26 cellular contexts compared by ENCODE assay signal in genomic region chr2:36886664-36887063, GRCh38.
DNase-seq lines count a peak whose midpoint lies in the region; ATAC-seq, FAIRE-seq and TF ChIP-seq lines count a peak whose summit lies in the region.
"Had no signal": no experiment of that assay in that cellular context is flagged by ENCODE, and none has a peak within 500 bp of the region (broad histone marks: within the 10 kb centered on the region; RNA-seq: fewer than 3 reads in every experiment).

No MANE protein-coding gene starts in this region.

- no peaks in the 10 kb centered on the region for H3F3A ChIP-seq in GM23338 (replicated peaks; ENCODE audit: low read depth)

- no peak overlapping the region for H2AFZ ChIP-seq in GM23338
- no peak overlapping the region for H2AFZ ChIP-seq in astrocyte (ENCODE audit: low read depth, low read length)

- peak; percentile 6 for DNase-seq in AG20443 (ENCODE audit: low spot score)
- DNase-seq in GM23338 (ENCODE audit: low spot score): no peak
- DNase-seq in astrocyte (ENCODE audit: low read depth): peak; percentile 4
- DNase-seq in fibroblast of peridontal ligament (ENCODE audit: extremely low read depth): peak; percentile 75
- DNase-seq in osteocyte (ENCODE audit: extremely low spot score, unreplicated experiment): no peak
- DNase-seq in stimulated activated naive CD4-positive, alpha-beta T cell treated with Interleukin-2 at 50 U/mL for 16 hours (lab: John Stamatoyannopoulos, UW): no peak
- no peak for DNase-seq in activated CD4-positive, alpha-beta T cell treated with anti-CD3 and anti-CD28 coated beads, Interleukin-2, amount 50 U/mL, for 1 hour
- DNase-seq: C1 segment of cervical spinal cord; CD8-positive, alpha-beta memory T cell; DMS79 treated with DMSO at 0.1 percent for 48 hours; GF-D8; Kasumi-1; MG63; NCI-H1092 treated with DMSO at 0.1 percent for 48 hours; NCI-H2081; NCI-H510A; NCI-H748 treated with DMSO at 0.1 percent for 48 hours; NK-92 treated with Interleukin-12 subunit alpha and Interleukin-12 subunit beta, amount 100 ng/mL, for 24 hours; Peyer's patch had no signal

- H3K9ac ChIP-seq in astrocyte (ENCODE audit: low read length): no peak overlapping the region

- H3K4me3 ChIP-seq in GM23338: no peak overlapping the region
- no peak overlapping the region for H3K4me3 ChIP-seq in astrocyte (ENCODE audit: insufficient read depth, low read depth, low read length)
- H3K4me3 ChIP-seq: GM12878, MG63, Peyer's patch, SK-N-MC had no signal

- no peaks in the 10 kb centered on the region for H3K79me2 ChIP-seq in GM23338 (replicated peaks; ENCODE audit: insufficient read depth)
- H3K79me2 ChIP-seq in astrocyte (ENCODE audit: insufficient read depth, low read length): no peaks in the 10 kb centered on the region

- peak overlapping the region; percentile 25; the same call in 1 of the 2 replicates for H3K27ac Mint-ChIP-seq in GM23338
- no peak overlapping the region for H3K27ac Mint-ChIP-seq in astrocyte (ENCODE audit: unreplicated experiment)
- no peak overlapping the region for H3K27ac Mint-ChIP-seq in osteocyte (ENCODE audit: unreplicated experiment)

- no peaks in the 10 kb centered on the region for H3K9me3 ChIP-seq in astrocyte (ENCODE audit: insufficient read depth, low read depth, low read length)
- H3K9me3 ChIP-seq: MG63, Peyer's patch had no signal

- H3K27me3 ChIP-seq in GM23338 (ENCODE audit: insufficient read depth): no peaks in the 10 kb centered on the region
- H3K27me3 ChIP-seq in astrocyte (ENCODE audit: insufficient read depth, low read length): no peaks in the 10 kb centered on the region
- H3K27me3 ChIP-seq: MG63, Peyer's patch had no signal

- H3K4me2 ChIP-seq in GM23338: no peak overlapping the region
- H3K4me2 ChIP-seq in astrocyte (ENCODE audit: low read length): no peak overlapping the region

- H3K36me3 Mint-ChIP-seq in GM23338 (ENCODE audit: low read depth): no peaks in the 10 kb centered on the region; the same call in 2 of the 3 replicates
- no peaks in the 10 kb centered on the region for H3K36me3 Mint-ChIP-seq in astrocyte (ENCODE audit: low read depth, unreplicated experiment)
- H3K36me3 Mint-ChIP-seq in osteocyte (ENCODE audit: unreplicated experiment): peaks cover 11% of the 10 kb centered on the region

- H3K9me3 Mint-ChIP-seq in GM23338 (no peaks in the 10 kb centered on the region), astrocyte (ENCODE audit: unreplicated experiment) (no peaks in the 10 kb centered on the region), osteocyte (ENCODE audit: unreplicated experiment) (no peaks in the 10 kb centered on the region)
- H3K9me3 Mint-ChIP-seq: CD8-positive, alpha-beta memory T cell had no signal

- H3K36me3 ChIP-seq in GM23338 (ENCODE audit: insufficient read depth): no peaks in the 10 kb centered on the region
- peaks cover 12% of the 10 kb centered on the region for H3K36me3 ChIP-seq in astrocyte (ENCODE audit: insufficient read depth, low read length)

- no peak overlapping the region for H3K4me3 Mint-ChIP-seq in GM23338
- H3K4me3 Mint-ChIP-seq in astrocyte (ENCODE audit: unreplicated experiment): no peak overlapping the region
- H3K4me3 Mint-ChIP-seq in osteocyte (ENCODE audit: unreplicated experiment): no peak overlapping the region
- H3K4me3 Mint-ChIP-seq: CD8-positive, alpha-beta memory T cell had no signal

- H3K4me1 Mint-ChIP-seq in GM23338 (no peaks in the 10 kb centered on the region), astrocyte (ENCODE audit: low read depth, unreplicated experiment) (peaks cover 7% of the 10 kb centered on the region), osteocyte (ENCODE audit: unreplicated experiment) (peaks cover 16% of the 10 kb centered on the region)

- H3K9me2 ChIP-seq in GM23338 (ENCODE audit: insufficient read depth): no peaks in the 10 kb centered on the region

- ATAC-seq in GM23338 (no peak), HG02870 (IDR thresholded peaks at IDR 0.05; ENCODE audit: unreplicated experiment) (no peak)
- ATAC-seq: GM12878, Right ventricle myocardium inferior had no signal

- no peak overlapping the region; the same call in 1 of the 2 replicates for H3K27ac ChIP-seq in GM23338 (ENCODE audit: low read depth)
- H3K27ac ChIP-seq in astrocyte (ENCODE audit: low read depth, low read length): no peak overlapping the region
- H3K27ac ChIP-seq: Peyer's patch, SK-N-MC had no signal

- no peak for FAIRE-seq in astrocyte (lab: Jason Lieb, UNC)
- FAIRE-seq: A204.1, D721Med, GM12878, GM19239 had no signal

- TF ChIP-seq CTCF in GM23338 (conservative IDR thresholded peaks at IDR 0.05; ENCODE audit: low read depth in 2 of 2): no peak
- no peak for TF ChIP-seq CTCF in astrocyte (IDR thresholded peaks at IDR 0.05; ENCODE audit: insufficient read depth, low read depth, low read length)
- no peak for TF ChIP-seq CTCF in osteocyte (IDR thresholded peaks at IDR 0.05)

- no peaks in the 10 kb centered on the region for H3K27me3 Mint-ChIP-seq in GM23338 (ENCODE audit: insufficient read depth, low read depth, poor library complexity)
- no peaks in the 10 kb centered on the region for H3K27me3 Mint-ChIP-seq in astrocyte (ENCODE audit: low read depth, unreplicated experiment)
- no peaks in the 10 kb centered on the region for H3K27me3 Mint-ChIP-seq in osteocyte (ENCODE audit: unreplicated experiment)
- H3K27me3 Mint-ChIP-seq: CD8-positive, alpha-beta memory T cell had no signal

- H4K20me1 ChIP-seq in GM23338 (replicated peaks; ENCODE audit: insufficient read depth) (no peaks in the 10 kb centered on the region; the same call in 1 of the 2 replicates), astrocyte (ENCODE audit: insufficient read depth, low read length) (no peaks in the 10 kb centered on the region)

- H3K4me1 ChIP-seq in GM23338 (ENCODE audit: insufficient read depth) (no peaks in the 10 kb centered on the region), astrocyte (ENCODE audit: insufficient read depth, low read length) (peaks cover 4% of the 10 kb centered on the region)
- H3K4me1 ChIP-seq: Peyer's patch had no signal

TF ChIP-seq in GM23338, 12 proteins besides CTCF, POLR2A, EP300 and RAD21:
- TF ChIP-seq STAT1 (IDR thresholded peaks at IDR 0.05; ENCODE audit: unreplicated experiment): no peak
- no peak for TF ChIP-seq REST (IDR thresholded peaks at IDR 0.05; ENCODE audit: unreplicated experiment)
- no peak for TF ChIP-seq POLR2AphosphoS5 (IDR thresholded peaks at IDR 0.05; ENCODE audit: low read depth)
- no peak for TF ChIP-seq ZNF114 (CRISPR knock-in tag; IDR thresholded peaks at IDR 0.05)
- no peak for TF ChIP-seq CREB1 (CRISPR knock-in tag; IDR thresholded peaks at IDR 0.05; ENCODE audit: low read depth)
- TF ChIP-seq ETS1 (IDR thresholded peaks at IDR 0.05): no peak
- no peak for TF ChIP-seq JUNB (IDR thresholded peaks at IDR 0.05; ENCODE audit: unreplicated experiment)
- no peak for TF ChIP-seq EZH2phosphoT487 (IDR thresholded peaks at IDR 0.05; ENCODE audit: unreplicated experiment)
- TF ChIP-seq EZH2 (IDR thresholded peaks at IDR 0.05; ENCODE audit: low read depth, unreplicated experiment): no peak

Comparison
In these comparisons a context has a peak if more than half of its experiments do, and no peak if none do; other contexts are left out.
1. DNase-seq: peak in AG20443 (single experiment), astrocyte (single experiment) and fibroblast of peridontal ligament (single experiment); none in GM23338 (single experiment), osteocyte (single experiment), stimulated activated naive CD4-positive, alpha-beta T cell treated with Interleukin-2 at 50 U/mL for 16 hours (single experiment) and activated CD4-positive, alpha-beta T cell treated with anti-CD3 and anti-CD28 coated beads, Interleukin-2, amount 50 U/mL, for 1 hour (single experiment).